17 cellular contexts compared by ENCODE assay signal in the genomic region with DNA sequence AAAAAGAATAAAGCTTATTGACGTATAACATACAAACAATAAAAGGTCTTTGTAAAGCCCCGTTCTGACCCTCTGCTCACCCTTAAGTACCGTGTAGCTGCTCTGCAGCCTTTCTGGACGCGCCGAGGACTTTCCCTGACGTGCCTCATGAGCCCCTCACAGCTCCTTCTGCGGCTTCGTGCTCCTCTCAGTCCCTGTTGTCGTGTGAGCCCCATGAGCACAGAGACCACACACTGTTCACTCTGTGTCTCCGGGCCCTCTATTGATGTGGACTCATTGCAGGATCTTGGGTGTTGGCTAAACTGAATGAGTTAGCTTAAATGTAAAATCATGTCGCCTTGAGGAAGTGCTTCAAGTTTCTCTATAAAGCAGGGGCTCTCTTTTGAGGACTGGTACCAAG. TPM values are rescaled to one million over a fixed set of nuclear protein-coding genes. Genes with fewer than 3 reads are reported as not detected.
DNase-seq lines count a peak whose midpoint lies in the region; ATAC-seq and TF ChIP-seq lines count a peak whose summit lies in the region.
"Had no signal": no experiment of that assay in that cellular context is flagged by ENCODE, and none has a peak within 500 bp of the region (broad histone marks: within the 10 kb centered on the region; RNA-seq: fewer than 3 reads in every experiment).

No MANE protein-coding gene starts in this region.

- peaks cover 51% of the 10 kb centered on the region for H3K36me3 Mint-ChIP-seq in activated CD4-positive, alpha-beta T cell treated with anti-CD3 and anti-CD28 coated beads, Interleukin-2, amount 10 ng/mL, durations not matched to agents 24 days and 14 days (ENCODE audit: low read depth)
- H3K36me3 Mint-ChIP-seq in activated T-helper 2 cell treated with anti-CD3 and anti-CD28 coated beads, Interferon-gamma antibody, Interleukin-2, Interleukin-4, amounts not matched to agents 10 μg/mL and 5 μg/mL and 100 μg/mL, durations not matched to agents 14 hours and 24 hours and 36 hours (ENCODE audit: low read depth) = peaks cover 59% of the 10 kb centered on the region
- H3K36me3 Mint-ChIP-seq in naive thymus-derived CD4-positive, alpha-beta T cell = peaks cover 4 to 51% (median 24%) of the 10 kb centered on the region in 5 donors
- peaks cover 7% of the 10 kb centered on the region for H3K36me3 Mint-ChIP-seq in CD4-positive, alpha-beta T cell (ENCODE audit: low read depth)

- peaks cover 0 to 57% (median 9%) of the 10 kb centered on the region in 11 experiments; a peak in 13 of 22 replicates for H3K36me3 ChIP-seq in BLaER1 treated with 17β-estradiol and CSF1 and Interleukin-3, amounts not matched to agents 10 nM and 100 nM
- H3K36me3 ChIP-seq in naive thymus-derived CD4-positive, alpha-beta T cell (ENCODE audit: control insufficient read depth in 2 of 3, insufficient read depth in 3 of 3, low read length in 3 of 3) = peaks cover 0 to 5% (median 0%) of the 10 kb centered on the region in 3 experiments
- H3K36me3 ChIP-seq: BE2C had no signal

- POLR2A ChIA-PET in naive thymus-derived CD4-positive, alpha-beta T cell (lab: Charles Lee) = interaction anchor here (0.6 kb wide), 1 partner anchor 320 kb away, joined by 3 read pairs; no protein-coding TSS in a partner anchor
- POLR2A ChIA-PET in CD4-positive, alpha-beta T cell (lab: Charles Lee) = interaction anchor here (1.2 kb wide), 1 partner anchor 70 kb away, joined by 5 read pairs; no protein-coding TSS in a partner anchor

- H3K27ac Mint-ChIP-seq in activated CD4-positive, alpha-beta T cell treated with anti-CD3 and anti-CD28 coated beads, Interleukin-2, amount 10 ng/mL, durations not matched to agents 24 days and 14 days = peak overlapping the region; percentile 6
- peak overlapping the region; percentile 10 for H3K27ac Mint-ChIP-seq in activated T-helper 2 cell treated with anti-CD3 and anti-CD28 coated beads, Interferon-gamma antibody, Interleukin-2, Interleukin-4, amounts not matched to agents 10 μg/mL and 5 μg/mL and 100 μg/mL, durations not matched to agents 14 hours and 24 hours and 36 hours
- H3K27ac Mint-ChIP-seq in naive thymus-derived CD4-positive, alpha-beta T cell = peak overlapping the region in 4 of 9 donors; percentile 11 to 73 (median 26)
- H3K27ac Mint-ChIP-seq in CD4-positive, alpha-beta T cell = no peak overlapping the region

- peaks cover 24 to 37% (median 32%) of the 10 kb centered on the region in 10 experiments for H3K4me1 ChIP-seq in BLaER1 treated with 17β-estradiol and CSF1 and Interleukin-3, amounts not matched to agents 10 nM and 100 nM
- H3K4me1 ChIP-seq in naive thymus-derived CD4-positive, alpha-beta T cell (ENCODE audit: control insufficient read depth in 2 of 2, insufficient read depth in 2 of 2, low read length in 2 of 2) = peaks cover 0 to 3% of the 10 kb centered on the region in 2 donors
- H3K4me1 ChIP-seq: BE2C had no signal

- CTCF ChIA-PET in naive thymus-derived CD4-positive, alpha-beta T cell (lab: Charles Lee) = interaction anchor here (0.9 kb wide), 2 partner anchors 11 to 30 kb away, joined by 3 to 4 read pairs; no protein-coding TSS in a partner anchor
- CTCF ChIA-PET in CD4-positive, alpha-beta T cell (lab: Charles Lee) = no interaction called here

- H3K4me2 ChIP-seq in BLaER1 treated with 17β-estradiol and CSF1 and Interleukin-3, amounts not matched to agents 10 nM and 100 nM = peak overlapping the region; percentile 16 to 93 (median 68); a peak in 20 of 22 replicates
- H3K4me2 ChIP-seq: KMS-11 had no signal

- no peak for TF ChIP-seq CTCF in CD4-positive, alpha-beta T cell (IDR thresholded peaks at IDR 0.05)

- peak overlapping the region in 3 of 11 experiments; percentile 0 to 20 (median 12); a peak in 3 of 22 replicates for H3K9ac ChIP-seq in BLaER1 treated with 17β-estradiol and CSF1 and Interleukin-3, amounts not matched to agents 10 nM and 100 nM
- H3K9ac ChIP-seq: KMS-11 had no signal

- H3K27me3 Mint-ChIP-seq in activated CD4-positive, alpha-beta T cell treated with anti-CD3 and anti-CD28 coated beads, Interleukin-2, amount 10 ng/mL, durations not matched to agents 24 days and 14 days = no peaks in the 10 kb centered on the region
- no peaks in the 10 kb centered on the region for H3K27me3 Mint-ChIP-seq in activated T-helper 2 cell treated with anti-CD3 and anti-CD28 coated beads, Interferon-gamma antibody, Interleukin-2, Interleukin-4, amounts not matched to agents 10 μg/mL and 5 μg/mL and 100 μg/mL, durations not matched to agents 14 hours and 24 hours and 36 hours (ENCODE audit: low read depth)
- peaks cover 0 to 5% (median 0%) of the 10 kb centered on the region in 5 donors for H3K27me3 Mint-ChIP-seq in naive thymus-derived CD4-positive, alpha-beta T cell
- H3K27me3 Mint-ChIP-seq in CD4-positive, alpha-beta T cell = no peaks in the 10 kb centered on the region

- peak overlapping the region; percentile 55 for H3K4me3 Mint-ChIP-seq in activated CD4-positive, alpha-beta T cell treated with anti-CD3 and anti-CD28 coated beads, Interleukin-2, amount 10 ng/mL, durations not matched to agents 24 days and 14 days
- no peak overlapping the region for H3K4me3 Mint-ChIP-seq in activated T-helper 2 cell treated with anti-CD3 and anti-CD28 coated beads, Interferon-gamma antibody, Interleukin-2, Interleukin-4, amounts not matched to agents 10 μg/mL and 5 μg/mL and 100 μg/mL, durations not matched to agents 14 hours and 24 hours and 36 hours (ENCODE audit: low read depth)
- H3K4me3 Mint-ChIP-seq in naive thymus-derived CD4-positive, alpha-beta T cell = peak overlapping the region in 7 of 10 donors; percentile 10 to 66 (median 25)
- no peak overlapping the region for H3K4me3 Mint-ChIP-seq in CD4-positive, alpha-beta T cell

- peaks cover 19% of the 10 kb centered on the region for H3K4me1 Mint-ChIP-seq in activated CD4-positive, alpha-beta T cell treated with anti-CD3 and anti-CD28 coated beads, Interleukin-2, amount 10 ng/mL, durations not matched to agents 24 days and 14 days
- H3K4me1 Mint-ChIP-seq in activated T-helper 2 cell treated with anti-CD3 and anti-CD28 coated beads, Interferon-gamma antibody, Interleukin-2, Interleukin-4, amounts not matched to agents 10 μg/mL and 5 μg/mL and 100 μg/mL, durations not matched to agents 14 hours and 24 hours and 36 hours (ENCODE audit: low read depth) = peaks cover 11% of the 10 kb centered on the region
- H3K4me1 Mint-ChIP-seq in naive thymus-derived CD4-positive, alpha-beta T cell = peaks cover 5 to 35% (median 13%) of the 10 kb centered on the region in 7 donors
- H3K4me1 Mint-ChIP-seq in CD4-positive, alpha-beta T cell (ENCODE audit: low read depth) = no peaks in the 10 kb centered on the region

- no peak overlapping the region for H3K4me3 ChIP-seq in BLaER1 treated with 17β-estradiol and CSF1 and Interleukin-3, amounts not matched to agents 10 nM and 100 nM
- H3K4me3 ChIP-seq in naive thymus-derived CD4-positive, alpha-beta T cell (ENCODE audit: low read length) = no peak overlapping the region

- no peak for DNase-seq in activated CD4-positive, alpha-beta T cell treated with anti-CD3 and anti-CD28 coated beads, Interleukin-2, amount 10 ng/mL, durations not matched to agents 24 days and 14 days
- DNase-seq in activated CD4-positive, alpha-beta T cell treated with anti-CD3 and anti-CD28 coated beads for 1 hour = no peak
- DNase-seq in activated T-helper 2 cell treated with anti-CD3 and anti-CD28 coated beads, Interferon-gamma antibody, Interleukin-2, Interleukin-4, amounts not matched to agents 10 μg/mL and 5 μg/mL and 100 μg/mL, durations not matched to agents 14 hours and 24 hours and 36 hours (ENCODE audit: low spot score) = no peak
- no peak for DNase-seq in naive thymus-derived CD4-positive, alpha-beta T cell
- DNase-seq in CD4-positive, alpha-beta T cell = no peak
- no peak for DNase-seq in cardiac septum (ENCODE audit: low spot score)
- DNase-seq: BE2C, DMS79, MV-4-11, NCI-H1694 treated with DMSO at 0.1 percent for 48 hours, NCI-H226, OCI-M1, Right ventricle myocardium superior had no signal

- H4K20me1 ChIP-seq in BLaER1 treated with 17β-estradiol and CSF1 and Interleukin-3, amounts not matched to agents 10 nM and 100 nM = peaks cover 0 to 32% (median 0%) of the 10 kb centered on the region in 11 experiments; a peak in 4 of 22 replicates

- H3K9me3 ChIP-seq in BLaER1 treated with 17β-estradiol and CSF1 and Interleukin-3, amounts not matched to agents 10 nM and 100 nM (replicated peaks in 1 of 11) = no peaks in the 10 kb centered on the region
- H3K9me3 ChIP-seq in naive thymus-derived CD4-positive, alpha-beta T cell (ENCODE audit: control insufficient read depth in 2 of 3, low read length in 3 of 3) = no peaks in the 10 kb centered on the region
- no peaks in the 10 kb centered on the region for H3K9me3 ChIP-seq in CD4-positive, alpha-beta T cell (ENCODE audit: control insufficient read depth, low read length)
- H3K9me3 ChIP-seq: BE2C had no signal

- H3K27me3 ChIP-seq in BLaER1 treated with 17β-estradiol and CSF1 and Interleukin-3, amounts not matched to agents 10 nM and 100 nM = no peaks in the 10 kb centered on the region
- no peaks in the 10 kb centered on the region for H3K27me3 ChIP-seq in naive thymus-derived CD4-positive, alpha-beta T cell (ENCODE audit: control insufficient read depth in 2 of 2, insufficient read depth in 2 of 2, low read length in 2 of 2)
- H3K27me3 ChIP-seq in CD4-positive, alpha-beta T cell (ENCODE audit: control insufficient read depth, insufficient read depth, low read length) = no peaks in the 10 kb centered on the region
- H3K27me3 ChIP-seq: BE2C had no signal

- ATAC-seq in naive thymus-derived CD4-positive, alpha-beta T cell = no peak
- no peak for ATAC-seq in GM18858 (IDR thresholded peaks at IDR 0.05; ENCODE audit: unreplicated experiment)
- ATAC-seq in CD4-positive, alpha-beta T cell (ENCODE audit: poor library complexity) = no peak

- H3K27ac ChIP-seq in BLaER1 treated with 17β-estradiol and CSF1 and Interleukin-3, amounts not matched to agents 10 nM and 100 nM = peak overlapping the region in 2 of 11 experiments; percentile 1 to 33; a peak in 1 of 22 replicates
- H3K27ac ChIP-seq in naive thymus-derived CD4-positive, alpha-beta T cell (ENCODE audit: low read depth, low read length) = no peak overlapping the region
- H3K27ac ChIP-seq in CD4-positive, alpha-beta T cell (ENCODE audit: low read depth, low read length) = no peak overlapping the region
- H3K27ac ChIP-seq: HL-60, KMS-11 had no signal

- H3K9me3 Mint-ChIP-seq in activated CD4-positive, alpha-beta T cell treated with anti-CD3 and anti-CD28 coated beads, Interleukin-2, amount 10 ng/mL, durations not matched to agents 24 days and 14 days = no peaks in the 10 kb centered on the region
- H3K9me3 Mint-ChIP-seq in activated T-helper 2 cell treated with anti-CD3 and anti-CD28 coated beads, Interferon-gamma antibody, Interleukin-2, Interleukin-4, amounts not matched to agents 10 μg/mL and 5 μg/mL and 100 μg/mL, durations not matched to agents 14 hours and 24 hours and 36 hours = no peaks in the 10 kb centered on the region
- H3K9me3 Mint-ChIP-seq in naive thymus-derived CD4-positive, alpha-beta T cell = no peaks in the 10 kb centered on the region
- no peaks in the 10 kb centered on the region for H3K9me3 Mint-ChIP-seq in CD4-positive, alpha-beta T cell

- intact Hi-C loops in activated CD4-positive, alpha-beta T cell treated with anti-CD3 and anti-CD28 coated beads, Interleukin-2, amount 10 ng/mL, durations not matched to agents 24 days and 14 days (cut with micrococcal nuclease) = no loop called here
- intact Hi-C loops in activated T-helper 2 cell treated with anti-CD3 and anti-CD28 coated beads, Interferon-gamma antibody, Interleukin-2, Interleukin-4, amounts not matched to agents 10 μg/mL and 5 μg/mL and 100 μg/mL, durations not matched to agents 14 hours and 24 hours and 36 hours (cut with micrococcal nuclease) = no loop called here
- intact Hi-C loops in naive thymus-derived CD4-positive, alpha-beta T cell (cut with micrococcal nuclease) = no loop called here
- intact Hi-C loops in CD4-positive, alpha-beta T cell (cut with DNase I, micrococcal nuclease) = loop anchor here in 1 of 2 experiments (5.0 kb wide), 1 partner anchor 45 kb away; no protein-coding TSS in a partner anchor
- intact Hi-C loops in cardiac septum (cut with DNase I) = no loop called here

RNA-seq across cellular contexts. Expression of gene INHBB, which starts 43.6 kb away (rescaled TPM):
- not detected in 2 replicates for total RNA-seq in activated CD4-positive, alpha-beta T cell treated with anti-CD3 and anti-CD28 coated beads, Interleukin-2, amount 10 ng/mL, durations not matched to agents 24 days and 14 days
- not detected in 2 replicates for total RNA-seq in activated T-helper 2 cell treated with anti-CD3 and anti-CD28 coated beads, Interferon-gamma antibody, Interleukin-2, Interleukin-4, amounts not matched to agents 10 μg/mL and 5 μg/mL and 100 μg/mL, durations not matched to agents 14 hours and 24 hours and 36 hours
- total RNA-seq in naive thymus-derived CD4-positive, alpha-beta T cell = not detected
- polyA plus RNA-seq in naive thymus-derived CD4-positive, alpha-beta T cell = not detected
- not detected for total RNA-seq in CD4-positive, alpha-beta T cell
- total RNA-seq in cardiac septum = 2.8 TPM

RNA-seq across cellular contexts. Expression of gene RALB, which starts 49.6 kb away (rescaled TPM):
- 72.1 and 80.0 TPM in 2 replicates for total RNA-seq in activated CD4-positive, alpha-beta T cell treated with anti-CD3 and anti-CD28 coated beads, Interleukin-2, amount 10 ng/mL, durations not matched to agents 24 days and 14 days
- total RNA-seq in activated T-helper 2 cell treated with anti-CD3 and anti-CD28 coated beads, Interferon-gamma antibody, Interleukin-2, Interleukin-4, amounts not matched to agents 10 μg/mL and 5 μg/mL and 100 μg/mL, durations not matched to agents 14 hours and 24 hours and 36 hours = 58.4 and 65.0 TPM in 2 replicates
- 100 to 1,000 TPM in 1 of 5 experiments, 10 to 100 TPM in 3, 1 to 10 TPM in 1; 8.7 to 119 (median 11.6) TPM for total RNA-seq in naive thymus-derived CD4-positive, alpha-beta T cell
- polyA plus RNA-seq in naive thymus-derived CD4-positive, alpha-beta T cell = 10 to 100 TPM; 25.9 to 28.2 TPM
- total RNA-seq in CD4-positive, alpha-beta T cell = 1 to 10 TPM; 3.1 to 3.6 TPM
- total RNA-seq in cardiac septum = 49.9 TPM

Comparison
In these comparisons a context has a peak if more than half of its experiments do, and no peak if none do; other contexts are left out.
1. H3K4me3 Mint-ChIP-seq: peak in activated CD4-positive, alpha-beta T cell treated with anti-CD3 and anti-CD28 coated beads, Interleukin-2, amount 10 ng/mL, durations not matched to agents 24 days and 14 days (single experiment) and naive thymus-derived CD4-positive, alpha-beta T cell (7 of 10); none in activated T-helper 2 cell treated with anti-CD3 and anti-CD28 coated beads, Interferon-gamma antibody, Interleukin-2, Interleukin-4, amounts not matched to agents 10 μg/mL and 5 μg/mL and 100 μg/mL, durations not matched to agents 14 hours and 24 hours and 36 hours (single experiment) and CD4-positive, alpha-beta T cell (single experiment).